In the genomic region with DNA sequence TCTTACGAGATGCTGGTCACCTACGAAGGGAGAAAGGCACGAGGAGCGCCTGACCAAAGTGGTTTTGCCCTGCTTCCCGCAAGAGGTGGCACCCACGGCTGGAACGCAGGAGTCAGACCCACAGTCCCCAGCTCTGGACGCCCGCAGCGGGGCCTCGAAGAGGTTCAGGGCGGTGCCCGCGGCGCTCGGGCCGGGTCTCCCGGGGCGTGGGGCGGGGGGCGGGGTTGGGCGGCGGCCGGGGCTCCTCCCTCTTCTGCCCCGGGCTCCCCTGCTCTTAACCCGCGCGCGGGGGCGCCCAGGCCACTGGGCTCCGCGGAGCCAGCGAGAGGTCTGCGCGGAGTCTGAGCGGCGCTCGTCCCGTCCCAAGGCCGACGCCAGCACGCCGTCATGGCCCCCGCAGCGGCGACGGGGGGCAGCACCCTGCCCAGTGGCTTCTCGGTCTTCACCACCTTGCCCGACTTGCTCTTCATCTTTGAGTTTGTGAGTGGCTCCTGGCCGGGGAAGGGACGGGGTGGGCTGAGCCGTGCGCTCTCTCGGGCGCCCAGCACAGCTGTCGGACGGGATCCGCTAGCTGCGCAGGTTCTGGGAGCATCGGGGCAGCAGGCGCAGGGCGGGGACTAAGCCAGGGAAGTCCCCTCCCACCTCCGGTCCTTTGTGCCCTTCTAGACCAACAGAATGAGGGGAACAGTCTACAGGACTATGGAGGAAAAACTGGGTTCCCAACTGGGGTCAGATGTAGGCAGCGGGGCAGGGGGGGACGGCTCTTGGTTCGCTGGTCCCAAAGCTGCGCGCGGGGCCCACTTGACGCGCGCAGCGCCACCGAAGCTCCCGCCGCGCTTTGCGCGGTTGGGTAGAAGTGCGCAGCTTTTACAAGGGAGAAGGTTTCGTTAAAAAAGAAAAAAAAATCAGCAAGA, we compare ENCODE assay signal across 8 cellular contexts. TPM values are rescaled to one million over a fixed set of nuclear protein-coding genes. Genes with fewer than 3 reads are reported as not detected.
DNase-seq lines count a peak whose midpoint lies in the region; ATAC-seq and TF ChIP-seq lines count a peak whose summit lies in the region.

MAL (plus strand) TSS at position 303 of the 914 bp plus-strand sequence; CDS start at position 388, 85 bp downstream.

- peaks cover 20% of the 10 kb centered on the region for H3K27me3 Mint-ChIP-seq in stimulated activated naive CD8-positive, alpha-beta T cell treated with anti-CD3 and anti-CD28 coated beads, Interleukin-15, Interleukin-2, amounts not matched to agents 100 ng/mL and 50 ng/mL, for 24 hours

- 22% methylated on average over 34 of the region's 81 CpGs for WGBS in SK-N-SH (ENCODE audit: low lambda C conversion rate)

- H4K20me1 ChIP-seq in SK-N-SH (ENCODE audit: insufficient read depth) = no peaks in the 10 kb centered on the region

- H3K9ac ChIP-seq in SK-N-SH (no peak within 1 kb of the TSS), muscle layer of colon (ENCODE audit: low read length) (no peak within 1 kb of the TSS)

- DNase-seq in SK-N-SH = peak; percentile 49
- DNase-seq in dorsolateral prefrontal cortex = peak in 9 of 10 donors; percentile 44 to 76 (median 65)
- no peak for DNase-seq in cerebellum (ENCODE audit: low spot score)
- DNase-seq in KG1 (lab: John Stamatoyannopoulos, UW) = no peak

- H3K36me3 Mint-ChIP-seq in stimulated activated naive CD8-positive, alpha-beta T cell treated with anti-CD3 and anti-CD28 coated beads, Interleukin-15, Interleukin-2, amounts not matched to agents 100 ng/mL and 50 ng/mL, for 24 hours (ENCODE audit: low read depth) = no peaks in the 10 kb centered on the region

- H3K9me3 Mint-ChIP-seq in stimulated activated naive CD8-positive, alpha-beta T cell treated with anti-CD3 and anti-CD28 coated beads, Interleukin-15, Interleukin-2, amounts not matched to agents 100 ng/mL and 50 ng/mL, for 24 hours = no peaks in the 10 kb centered on the region

- TF ChIP-seq EP300 in SK-N-SH (IDR thresholded peaks at IDR 0.05; ENCODE audit: borderline replicate concordance in 1 of 2, low read depth in 1 of 2, low read length in 1 of 2) = no peak

- no peak within 1 kb of the TSS for H3K4me2 ChIP-seq in SK-N-SH

- H3K27ac ChIP-seq in SK-N-SH (ENCODE audit: low read depth in 2 of 2, low read length in 1 of 2) (no peak within 1 kb of the TSS), dorsolateral prefrontal cortex (peak within 1 kb of the TSS; percentile 71 to 100 (median 96)), muscle layer of colon (ENCODE audit: low read depth, low read length) (no peak within 1 kb of the TSS)

- H3F3A ChIP-seq in SK-N-SH (replicated peaks; ENCODE audit: insufficient read depth) = no peaks in the 10 kb centered on the region

- H3K79me2 ChIP-seq in SK-N-SH (ENCODE audit: insufficient read depth) = no peaks in the 10 kb centered on the region

- H3K9me3 ChIP-seq in SK-N-SH (no peaks in the 10 kb centered on the region), muscle layer of colon (ENCODE audit: low read length) (no peaks in the 10 kb centered on the region)

- peak within 1 kb of the TSS; percentile 93 for H3K4me3 Mint-ChIP-seq in stimulated activated naive CD8-positive, alpha-beta T cell treated with anti-CD3 and anti-CD28 coated beads, Interleukin-15, Interleukin-2, amounts not matched to agents 100 ng/mL and 50 ng/mL, for 24 hours

- TF ChIP-seq CTCF in SK-N-SH (IDR thresholded peaks at IDR 0.05) = no peak
- TF ChIP-seq CTCF in dorsolateral prefrontal cortex (IDR thresholded peaks at IDR 0.05 in 54 of 56, conservative IDR thresholded peaks at IDR 0.05 in 2 of 56; ENCODE audit: low read depth in 1 of 56, partially characterized antibody in 56 of 56) = peak in 5 of 56 donors; percentile 6 to 16 (median 10)

- no peak for ATAC-seq in SK-N-SH treated with all-trans-retinoic acid at 6 μM for 48 hours
- peak; percentile 65 to 66 for ATAC-seq in activated CD4-positive, CD25-positive, alpha-beta regulatory T cell treated with anti-CD3 and anti-CD28 coated beads, Interleukin-2, amount 50 U/mL, for 24 hours

- peaks cover 82% of the 10 kb centered on the region for H3K27me3 ChIP-seq in SK-N-SH (ENCODE audit: insufficient read depth)
- peaks cover 0 to 37% (median 6%) of the 10 kb centered on the region in 45 donors for H3K27me3 ChIP-seq in dorsolateral prefrontal cortex
- peaks cover 11 to 48% of the 10 kb centered on the region in 2 donors for H3K27me3 ChIP-seq in muscle layer of colon (ENCODE audit: control insufficient read depth in 1 of 2, insufficient read depth in 2 of 2, low read length in 2 of 2)

- H3K9me2 ChIP-seq in SK-N-SH = no peaks in the 10 kb centered on the region

- intact Hi-C loops in dorsolateral prefrontal cortex (cut with DNase I) = loop anchor here (2.0 to 10.0 kb wide), 2 partner anchors 31 to 89 kb away; no protein-coding TSS in a partner anchor

- H3K36me3 ChIP-seq in SK-N-SH (replicated peaks in 1 of 2; ENCODE audit: control insufficient read depth in 1 of 2, insufficient read depth in 2 of 2, low read length in 1 of 2) (no peaks in the 10 kb centered on the region), muscle layer of colon (ENCODE audit: insufficient read depth, low read length) (no peaks in the 10 kb centered on the region)

- peaks cover 0 to 2% of the 10 kb centered on the region in 2 experiments; a peak in 1 of 4 replicates for H3K4me1 ChIP-seq in SK-N-SH (ENCODE audit: control insufficient read depth in 1 of 2, insufficient read depth in 2 of 2, low read depth in 1 of 2, low read length in 1 of 2)
- H3K4me1 ChIP-seq in muscle layer of colon (ENCODE audit: insufficient read depth, low read length) = no peaks in the 10 kb centered on the region

- CTCF ChIA-PET in SK-N-SH (lab: Yijun Ruan, JAX) = interaction anchor here (1.0 to 6.0 kb wide), 4 partner anchors 16 to 90 kb away, joined by 3 to 61 read pairs (median 30); no protein-coding TSS in a partner anchor

- POLR2A ChIA-PET in SK-N-SH (lab: Yijun Ruan, JAX) = no interaction called here

- peaks cover 63% of the 10 kb centered on the region for H3K4me1 Mint-ChIP-seq in stimulated activated naive CD8-positive, alpha-beta T cell treated with anti-CD3 and anti-CD28 coated beads, Interleukin-15, Interleukin-2, amounts not matched to agents 100 ng/mL and 50 ng/mL, for 24 hours (ENCODE audit: low read depth)

- H2AFZ ChIP-seq in SK-N-SH (ENCODE audit: low read depth) = no peak within 1 kb of the TSS

- no peak for TF ChIP-seq RAD21 in SK-N-SH (IDR thresholded peaks at IDR 0.05; ENCODE audit: low read length)

- peak within 1 kb of the TSS; percentile 82 for H3K27ac Mint-ChIP-seq in stimulated activated naive CD8-positive, alpha-beta T cell treated with anti-CD3 and anti-CD28 coated beads, Interleukin-15, Interleukin-2, amounts not matched to agents 100 ng/mL and 50 ng/mL, for 24 hours

- H3K4me3 ChIP-seq in SK-N-SH (ENCODE audit: low read depth in 2 of 2, low read length in 1 of 2) (no peak within 1 kb of the TSS), dorsolateral prefrontal cortex (peak within 1 kb of the TSS; percentile 35 to 87 (median 68)), muscle layer of colon (ENCODE audit: low read depth in 1 of 2, low read length in 2 of 2) (peak within 1 kb of the TSS; percentile 19 to 31)

TF ChIP-seq in SK-N-SH, 30 proteins besides CTCF, POLR2A, EP300 and RAD21 (continues in another document):
- TF ChIP-seq, protein P1, sequence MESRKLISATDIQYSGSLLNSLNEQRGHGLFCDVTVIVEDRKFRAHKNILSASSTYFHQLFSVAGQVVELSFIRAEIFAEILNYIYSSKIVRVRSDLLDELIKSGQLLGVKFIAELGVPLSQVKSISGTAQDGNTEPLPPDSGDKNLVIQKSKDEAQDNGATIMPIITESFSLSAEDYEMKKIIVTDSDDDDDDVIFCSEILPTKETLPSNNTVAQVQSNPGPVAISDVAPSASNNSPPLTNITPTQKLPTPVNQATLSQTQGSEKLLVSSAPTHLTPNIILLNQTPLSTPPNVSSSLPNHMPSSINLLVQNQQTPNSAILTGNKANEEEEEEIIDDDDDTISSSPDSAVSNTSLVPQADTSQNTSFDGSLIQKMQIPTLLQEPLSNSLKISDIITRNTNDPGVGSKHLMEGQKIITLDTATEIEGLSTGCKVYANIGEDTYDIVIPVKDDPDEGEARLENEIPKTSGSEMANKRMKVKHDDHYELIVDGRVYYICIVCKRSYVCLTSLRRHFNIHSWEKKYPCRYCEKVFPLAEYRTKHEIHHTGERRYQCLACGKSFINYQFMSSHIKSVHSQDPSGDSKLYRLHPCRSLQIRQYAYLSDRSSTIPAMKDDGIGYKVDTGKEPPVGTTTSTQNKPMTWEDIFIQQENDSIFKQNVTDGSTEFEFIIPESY (IDR thresholded peaks at IDR 0.05; ENCODE audit: borderline replicate concordance, low read depth) = no peak
- no peak for TF ChIP-seq TCF12 (IDR thresholded peaks at IDR 0.05)
- no peak for TF ChIP-seq GABPA (IDR thresholded peaks at IDR 0.05; ENCODE audit: low read depth)
- TF ChIP-seq, protein P2, sequence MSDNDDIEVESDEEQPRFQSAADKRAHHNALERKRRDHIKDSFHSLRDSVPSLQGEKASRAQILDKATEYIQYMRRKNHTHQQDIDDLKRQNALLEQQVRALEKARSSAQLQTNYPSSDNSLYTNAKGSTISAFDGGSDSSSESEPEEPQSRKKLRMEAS (IDR thresholded peaks at IDR 0.05; ENCODE audit: low read depth) = no peak

TF ChIP-seq in SK-N-SH treated with all-trans-retinoic acid at 6 μM for 48 hours, 23 proteins besides CTCF, POLR2A, EP300 and RAD21 (continues in another document):
- no peak for TF ChIP-seq PATZ1 (CRISPR knock-in tag; IDR thresholded peaks at IDR 0.05; ENCODE audit: borderline replicate concordance)

RNA-seq across cellular contexts. Expression of gene MAL, which starts in this region (rescaled TPM):
- not detected in 2 replicates for polyA plus RNA-seq in SK-N-SH (2012; rRNA removed)
- not detected in 2 replicates for polyA plus RNA-seq in SK-N-SH (2012; cell fraction: cytosol; rRNA removed)
- polyA plus RNA-seq in SK-N-SH (2012; cell fraction: nucleus; rRNA removed) = not detected in 2 replicates
- total RNA-seq in dorsolateral prefrontal cortex = 100 to 1,000 TPM in 74 of 120 experiments, 10 to 100 TPM in 46; 24.0 to 522 (median 118) TPM
- total RNA-seq in cerebellum = not detected

Comparison
In these comparisons a context has a peak if more than half of its experiments do, and no peak if none do; other contexts are left out.
1. RNA of gene MAL (total RNA-seq): 24.0 to 522 TPM in dorsolateral prefrontal cortex; not detected in cerebellum (single experiment); every median in the first group is over 10 times any median in the second.
2. Peak in DNase-seq in SK-N-SH; RNA of the gene not detected or under 1 TPM.
3. DNase-seq: peak in dorsolateral prefrontal cortex (9 of 10); none in cerebellum (single experiment) and KG1 (single experiment).
4. H3K27ac ChIP-seq: peak in dorsolateral prefrontal cortex (59 of 59); none in SK-N-SH (0 of 2) and muscle layer of colon (single experiment).
5. H3K4me3 ChIP-seq: peak in dorsolateral prefrontal cortex (59 of 59) and muscle layer of colon (2 of 2); none in SK-N-SH (0 of 2).